ENCODE assay signal across 1 cellular context in genomic region chr17:58702045-58702476, GRCh38.
A peak's percentile ranks its signal among the peaks of the same experiment; 100 is the strongest.
TF ChIP-seq lines count a peak whose summit lies in the region.

No MANE protein-coding gene starts in this region.

TF ChIP-seq in GM12878, 131 proteins besides CTCF, POLR2A, EP300 and RAD21 (continued from another document):
- TF ChIP-seq ZBTB33 (IDR thresholded peaks at IDR 0.05) (no peak), USF1 (IDR thresholded peaks at IDR 0.05; ENCODE audit: borderline replicate concordance, extremely low read length, insufficient read depth, low read depth, low read length) (no peak), IKZF2 (IDR thresholded peaks at IDR 0.05) (peak; percentile 80 to 83), SMARCA5 (IDR thresholded peaks at IDR 0.05) (no peak), TCF12 (IDR thresholded peaks at IDR 0.05; ENCODE audit: low read depth, low read length) (no peak)
TF ChIP-seq in GM12878: peak in this region for 31.
